9 cellular contexts compared by ENCODE assay signal in the genomic region with DNA sequence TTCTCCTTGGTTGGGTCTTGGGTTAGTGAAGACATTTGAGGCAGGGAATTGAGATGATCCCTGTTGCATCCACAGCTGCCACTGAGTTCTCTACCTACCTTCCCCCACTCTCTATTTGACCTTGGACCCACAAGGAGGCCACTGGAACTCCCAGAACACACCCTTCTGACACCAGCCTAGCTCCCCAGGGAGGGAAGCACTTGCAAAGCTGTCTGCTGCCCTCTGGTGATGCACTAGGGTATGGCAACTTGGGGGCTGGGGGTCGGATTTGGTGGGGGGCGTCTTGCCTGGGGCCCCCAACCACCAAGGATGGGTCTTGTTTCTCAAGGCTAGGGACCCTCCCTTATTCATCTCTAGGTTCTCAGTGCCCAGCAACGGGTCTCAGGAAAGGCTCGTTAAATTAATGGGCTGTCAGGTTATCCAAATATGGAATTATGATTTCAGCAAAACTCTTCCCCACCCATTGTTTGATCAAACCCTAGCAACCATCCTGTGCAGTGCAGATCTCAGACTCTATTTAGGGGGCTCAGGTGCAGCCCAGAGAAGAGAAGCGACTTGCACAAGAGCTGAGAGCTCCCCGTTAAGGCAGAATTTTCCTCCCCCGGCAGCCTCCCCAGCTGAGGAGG.
A peak's percentile ranks its signal among the peaks of the same experiment; 100 is the strongest.
DNase-seq lines count a peak whose midpoint lies in the region; ATAC-seq and TF ChIP-seq lines count a peak whose summit lies in the region.
"Had no signal": no experiment of that assay in that cellular context is flagged by ENCODE, and none has a peak within 500 bp of the region (broad histone marks: within the 10 kb centered on the region; RNA-seq: fewer than 3 reads in every experiment).

No MANE protein-coding gene starts in this region.

- H3K4me3 ChIP-seq in AG04449 (ENCODE audit: low read depth, low read length) = no peak overlapping the region

- no peak for ATAC-seq in omental fat pad (ENCODE audit: low FRiP score)

- POLR2A ChIA-PET in AG04449 (lab: Yijun Ruan, JAX) = no interaction called here
- POLR2A ChIA-PET in GM10248 (lab: Yijun Ruan, JAX) = no interaction called here

- DNase-seq in AG04449 (ENCODE audit: low read depth, low spot score) (no peak), GM10248 (ENCODE audit: extremely low spot score) (no peak), RPMI8226 (peak; percentile 29), iPS-NIHi11 (ENCODE audit: low spot score) (peak; percentile 55), globus pallidus (ENCODE audit: low spot score) (no peak), omental fat pad (ENCODE audit: low spot score) (no peak), NCI-H2227 (lab: John Stamatoyannopoulos, UW; ENCODE audit: unreplicated experiment) (no peak)
- no peak for DNase-seq in central memory CD4-positive, alpha-beta T cell
- DNase-seq: SHP77 treated with DMSO at 0.1 percent for 48 hours had no signal

- CTCF ChIA-PET in AG04449 (lab: Yijun Ruan, JAX) = no interaction called here
- CTCF ChIA-PET in GM10248 (lab: Yijun Ruan, JAX) = interaction anchor here (1.4 to 1.6 kb wide), 4 partner anchors 9 to 275 kb away, joined by 3 to 8 read pairs (median 3); no protein-coding TSS in a partner anchor

- peak; percentile 5 for TF ChIP-seq CTCF in AG04449 (IDR thresholded peaks at IDR 0.05; ENCODE audit: insufficient read depth, low read length, missing control alignments)
- peak; percentile 29 for TF ChIP-seq CTCF in GM10248 (IDR thresholded peaks at IDR 0.05; ENCODE audit: control extremely low read depth, extremely low read depth, low read depth, missing control alignments)
- no peak for TF ChIP-seq CTCF in omental fat pad (IDR thresholded peaks at IDR 0.05)

Comparison
In these comparisons a context has a peak if more than half of its experiments do, and no peak if none do; other contexts are left out.
1. DNase-seq: peak in RPMI8226 (single experiment) and iPS-NIHi11 (single experiment); none in AG04449 (single experiment), GM10248 (single experiment), globus pallidus (single experiment), omental fat pad (single experiment), central memory CD4-positive, alpha-beta T cell (single experiment) and NCI-H2227 (single experiment).
2. CTCF ChIP-seq: peak in AG04449 (single experiment) and GM10248 (single experiment); none in omental fat pad (0 of 3).